8 cellular contexts compared by ENCODE assay signal in the genomic region with DNA sequence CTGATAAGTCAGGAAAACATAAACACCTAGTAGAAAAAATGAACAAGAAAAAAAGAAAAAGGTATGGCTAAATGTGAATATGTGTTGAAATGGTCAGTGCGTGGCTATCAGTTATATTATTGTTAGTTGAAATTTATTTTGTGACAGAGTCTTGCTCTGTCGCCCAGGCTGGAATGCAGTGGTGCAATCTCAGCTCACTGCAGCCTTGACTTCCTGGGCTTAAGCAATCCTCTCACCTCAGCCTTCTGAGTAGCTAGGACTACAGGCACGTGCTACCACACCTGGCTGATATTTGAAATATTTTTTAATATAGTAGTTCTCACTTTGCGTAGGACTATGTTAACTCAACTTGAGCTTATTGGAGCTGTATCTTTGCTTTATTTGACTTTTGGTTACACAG. TPM values are rescaled to one million over a fixed set of nuclear protein-coding genes. Genes with fewer than 3 reads are reported as not detected.
DNase-seq lines count a peak whose midpoint lies in the region; ATAC-seq, FAIRE-seq and TF ChIP-seq lines count a peak whose summit lies in the region.
"Not testable (repeated sequence)": the region's sequence is repeated elsewhere in the genome, so short reads cannot be mapped to it uniquely, and the experiment has no call there.

No MANE protein-coding gene starts in this region.

- not testable (repeated sequence) for H3K9me3 ChIP-seq in SK-N-MC (ENCODE audit: low read depth, low read length); left lung; lower lobe of right lung; thyroid gland

- intact Hi-C loops in MCF 10A (cut with micrococcal nuclease); left lung (cut with DNase I); lower lobe of right lung (cut with DNase I); thyroid gland (cut with DNase I): not testable (repeated sequence)

- not testable (repeated sequence) for H3K4me3 ChIP-seq in SK-N-MC; left lung; lower lobe of right lung; thyroid gland (replicated peaks in 1 of 3)

- H3K4me1 Mint-ChIP-seq in MCF 10A (ENCODE audit: insufficient read depth, unreplicated experiment): peaks cover 10% of the 10 kb centered on the region

- POLR2A ChIA-PET in MCF 10A (lab: Yijun Ruan, JAX): interaction anchor here (0.8 to 2.2 kb wide), 4 partner anchors 10 to 39 kb away, joined by 3 to 7 read pairs (median 5); a partner anchor contains a TSS

- peak; percentile 81 for ATAC-seq in left lung
- ATAC-seq in lower lobe of right lung: peak; percentile 68 to 76

- not testable (repeated sequence) for TF ChIP-seq EP300 in Ishikawa (IDR thresholded peaks at IDR 0.05; ENCODE audit: borderline replicate concordance)

- H3K9ac ChIP-seq in SK-N-MC (ENCODE audit: insufficient read length): not testable (repeated sequence)

- not testable (repeated sequence) for TF ChIP-seq RAD21 in Ishikawa (IDR thresholded peaks at IDR 0.05; ENCODE audit: low read depth)

- peak; percentile 17 for FAIRE-seq in islet of Langerhans (lab: Jason Lieb, UNC)

- DNase-seq in SK-N-MC (ENCODE audit: low read depth, low spot score); left lung: not testable (repeated sequence)
- DNase-seq in MCF 10A (ENCODE audit: unreplicated experiment): peak; percentile 2
- DNase-seq in lower lobe of right lung: peak; percentile 51
- DNase-seq in thyroid gland: peak; percentile 47 to 49

- WGBS in thyroid gland, 2 donors: 83 to 88% methylated on average over 4 of the region's 4 CpGs

- peaks cover 68% of the 10 kb centered on the region for H3K36me3 Mint-ChIP-seq in MCF 10A (ENCODE audit: insufficient read depth, unreplicated experiment)

- H3K4me1 ChIP-seq in left lung, lower lobe of right lung, thyroid gland: not testable (repeated sequence)

- not testable (repeated sequence) for H3K27me3 Mint-ChIP-seq in MCF 10A (ENCODE audit: insufficient read depth, unreplicated experiment)

- H3K9me3 Mint-ChIP-seq in MCF 10A (ENCODE audit: unreplicated experiment): not testable (repeated sequence)

- TF ChIP-seq POLR2A in thyroid gland (IDR thresholded peaks at IDR 0.05): not testable (repeated sequence)

- H3K4me3 Mint-ChIP-seq in MCF 10A (ENCODE audit: unreplicated experiment): not testable (repeated sequence)

- H3K27ac ChIP-seq in 22Rv1: peak overlapping the region; percentile 17; the same call in 1 of the 2 replicates
- H3K27ac ChIP-seq in SK-N-MC: peak overlapping the region; percentile 49; the same call in 1 of the 2 replicates
- peak overlapping the region in 1 of 2 donors; percentile 16 for H3K27ac ChIP-seq in left lung
- H3K27ac ChIP-seq in lower lobe of right lung: peak overlapping the region; percentile 2
- H3K27ac ChIP-seq in thyroid gland: peak overlapping the region in 1 of 3 donors; percentile 27

- BruUV-seq in MCF 10A (replicated peaks; lab: Mats Ljungman, UMichigan): not testable (repeated sequence)

- CTCF ChIA-PET in MCF 10A (lab: Yijun Ruan, JAX): interaction anchor here (1.4 to 2.8 kb wide), 2 partner anchors 19 to 39 kb away, joined by 6 to 21 read pairs; a partner anchor contains a TSS

- H3K27me3 ChIP-seq in left lung; lower lobe of right lung (ENCODE audit: low read depth); thyroid gland: not testable (repeated sequence)

- not testable (repeated sequence) for TF ChIP-seq CTCF in 22Rv1 (IDR thresholded peaks at IDR 0.05); MCF 10A (IDR thresholded peaks at IDR 0.05; ENCODE audit: unreplicated experiment); left lung (IDR thresholded peaks at IDR 0.05); lower lobe of right lung (IDR thresholded peaks at IDR 0.05); thyroid gland (IDR thresholded peaks at IDR 0.05)

- peak overlapping the region; percentile 88 for H3K27ac Mint-ChIP-seq in MCF 10A (ENCODE audit: low read depth, unreplicated experiment)

- peaks cover 94% of the 10 kb centered on the region for H3K36me3 ChIP-seq in SK-N-MC (ENCODE audit: insufficient read depth, low read length)
- H3K36me3 ChIP-seq in left lung: peaks cover 0 to 98% of the 10 kb centered on the region in 2 donors
- H3K36me3 ChIP-seq in lower lobe of right lung: peaks cover 100% of the 10 kb centered on the region
- peaks cover 17 to 44% of the 10 kb centered on the region in 2 donors for H3K36me3 ChIP-seq in thyroid gland

TF ChIP-seq in Ishikawa, 13 proteins besides CTCF, POLR2A, EP300 and RAD21:
- TF ChIP-seq CEBPB (IDR thresholded peaks at IDR 0.05): 0 out of 2 replicates have a peak, but pooled peaks have one; percentile 14

RNA-seq across cellular contexts. Expression of a gene that starts 38.8 kb away (rescaled TPM):
- total RNA-seq in MCF 10A (2022) (29.6 and 31.3 TPM in 2 replicates), left lung (10 to 100 TPM; 24.7 to 27.6 TPM), lower lobe of right lung (26.8 TPM), thyroid gland (10 to 100 TPM; 41.8 to 75.3 (median 52.9) TPM)
